In the genomic region with DNA sequence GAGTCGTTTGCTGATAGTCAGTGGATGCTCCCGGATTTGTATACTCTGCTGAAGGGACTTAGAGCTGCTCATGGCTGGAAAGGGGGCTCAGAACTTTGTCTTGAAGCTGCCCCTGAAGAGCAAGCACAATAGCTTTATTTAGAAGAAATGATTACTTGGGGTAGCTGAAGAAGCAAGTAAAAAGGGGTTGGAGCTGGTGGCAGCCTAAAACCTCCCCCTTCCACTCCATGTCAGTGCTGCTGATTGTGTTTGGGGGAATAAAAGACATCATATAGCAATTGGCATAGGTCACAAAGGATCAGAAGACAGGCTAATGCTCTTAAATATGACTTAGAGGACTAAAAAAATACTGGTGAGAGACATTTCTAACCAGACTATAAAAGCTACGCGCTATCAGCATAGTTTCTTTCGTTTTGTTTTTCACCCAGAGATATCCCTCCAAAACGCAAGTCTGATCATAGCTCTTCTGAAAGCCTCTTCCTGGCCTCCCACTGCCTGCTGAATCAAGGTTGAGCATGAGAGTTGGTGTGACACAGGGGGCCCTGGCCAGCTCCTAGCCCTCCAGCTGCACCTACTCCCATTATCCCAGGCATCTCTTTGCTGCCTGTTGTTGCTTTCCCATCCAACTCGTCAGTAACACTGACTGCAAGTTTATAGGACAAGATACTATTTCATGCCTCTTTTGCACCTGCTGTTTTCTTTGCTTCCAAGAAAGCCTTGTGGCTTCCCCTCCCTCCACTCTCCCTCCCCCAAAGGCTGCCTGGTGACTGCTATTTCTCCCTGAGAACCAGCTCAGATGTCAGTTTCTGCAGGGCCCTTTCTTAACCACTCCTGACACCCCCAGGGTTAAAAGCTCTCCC, we compare ENCODE assay signal across 11 cellular contexts. TPM values are rescaled to one million over a fixed set of nuclear protein-coding genes. Genes with fewer than 3 reads are reported as not detected.
DNase-seq lines count a peak whose midpoint lies in the region; ATAC-seq and TF ChIP-seq lines count a peak whose summit lies in the region.
"Had no signal": no experiment of that assay in that cellular context is flagged by ENCODE, and none has a peak within 500 bp of the region (broad histone marks: within the 10 kb centered on the region; RNA-seq: fewer than 3 reads in every experiment).

No MANE protein-coding gene starts in this region.

- intact Hi-C loops in ovary (cut with DNase I) = no loop called here

- POLR2A ChIA-PET in activated naive CD8-positive, alpha-beta T cell treated with anti-CD3 and anti-CD28 coated beads, Interleukin-2, amount 10 ng/mL, durations not matched to agents 7 days and 5 days (lab: Charles Lee) = interaction anchor here (0.5 to 2.0 kb wide), 9 partner anchors 9 to 104 kb away, joined by 3 to 5 read pairs (median 4); no protein-coding TSS in a partner anchor
- POLR2A ChIA-PET in GM10248 (lab: Yijun Ruan, JAX) = no interaction called here

- 25 to 40% (median 30%) methylated on average over 7 of the region's 7 CpGs for WGBS in ovary, 3 donors

- peak overlapping the region; percentile 86 for H2AFZ ChIP-seq in GM23338

- peaks cover 17% of the 10 kb centered on the region for H3K9me3 Mint-ChIP-seq in GM23338
- H3K9me3 Mint-ChIP-seq in activated naive CD8-positive, alpha-beta T cell treated with anti-CD3 and anti-CD28 coated beads, Interleukin-2, amount 10 ng/mL, durations not matched to agents 7 days and 5 days = peaks cover 15% of the 10 kb centered on the region

- H3K4me2 ChIP-seq in GM23338 = no peak overlapping the region

- CTCF ChIA-PET in GM10248 (lab: Yijun Ruan, JAX) = interaction anchor here (0.8 to 4.9 kb wide), 16 partner anchors 9 to 181 kb away, joined by 3 to 27 read pairs (median 3); no protein-coding TSS in a partner anchor

- H3F3A ChIP-seq in GM23338 (replicated peaks; ENCODE audit: low read depth) = no peaks in the 10 kb centered on the region

- H3K36me3 ChIP-seq in GM23338 (ENCODE audit: insufficient read depth) (no peaks in the 10 kb centered on the region), ovary (no peaks in the 10 kb centered on the region)

- TF ChIP-seq CTCF in GM23338 (conservative IDR thresholded peaks at IDR 0.05; ENCODE audit: low read depth in 2 of 2) = no peak
- no peak for TF ChIP-seq CTCF in ovary (IDR thresholded peaks at IDR 0.05)
- no peak for TF ChIP-seq CTCF in GM10248 (IDR thresholded peaks at IDR 0.05; ENCODE audit: control extremely low read depth, extremely low read depth, low read depth, missing control alignments)

- no peak for TF ChIP-seq POLR2A in ovary (IDR thresholded peaks at IDR 0.05)

- no peaks in the 10 kb centered on the region for H4K20me1 ChIP-seq in GM23338 (replicated peaks; ENCODE audit: insufficient read depth)

- peak; percentile 9 for DNase-seq in GM23338 (ENCODE audit: low spot score)
- peak; percentile 25 for DNase-seq in MV-4-11 (lab: John Stamatoyannopoulos, UW)
- peak; percentile 41 for DNase-seq in activated naive CD8-positive, alpha-beta T cell treated with anti-CD3 and anti-CD28 coated beads, Interleukin-2, amount 10 ng/mL, durations not matched to agents 7 days and 5 days
- peak in 2 of 5 donors; percentile 19 to 24 for DNase-seq in ovary
- no peak for DNase-seq in GM10248 (ENCODE audit: extremely low spot score)
- no peak for DNase-seq in ureter (ENCODE audit: low spot score)
- no peak for DNase-seq in NCI-H1930 (lab: John Stamatoyannopoulos, UW)
- DNase-seq: EL, testis had no signal

- 0 out of 2 replicates have a peak, but pooled peaks cover 1% of the 10 kb centered on the region for H3K9me2 ChIP-seq in GM23338 (ENCODE audit: insufficient read depth)

- H3K4me3 Mint-ChIP-seq in GM23338 = no peak overlapping the region
- H3K4me3 Mint-ChIP-seq in activated naive CD8-positive, alpha-beta T cell treated with anti-CD3 and anti-CD28 coated beads, Interleukin-2, amount 10 ng/mL, durations not matched to agents 7 days and 5 days = peak overlapping the region; percentile 83

- peaks cover 21% of the 10 kb centered on the region; the same call in 2 of the 3 replicates for H3K36me3 Mint-ChIP-seq in GM23338 (ENCODE audit: low read depth)
- H3K36me3 Mint-ChIP-seq in activated naive CD8-positive, alpha-beta T cell treated with anti-CD3 and anti-CD28 coated beads, Interleukin-2, amount 10 ng/mL, durations not matched to agents 7 days and 5 days = peaks cover 11% of the 10 kb centered on the region

- H3K27ac ChIP-seq in GM23338 (ENCODE audit: low read depth) (no peak overlapping the region), ovary (peak overlapping the region; percentile 10 to 77)
- H3K27ac ChIP-seq: testis had no signal

- no peaks in the 10 kb centered on the region for H3K27me3 ChIP-seq in GM23338 (ENCODE audit: insufficient read depth)
- no peaks in the 10 kb centered on the region for H3K27me3 ChIP-seq in ovary
- H3K27me3 ChIP-seq: testis had no signal

- no peaks in the 10 kb centered on the region for H3K79me2 ChIP-seq in GM23338 (replicated peaks; ENCODE audit: insufficient read depth)

- no peak for TF ChIP-seq EP300 in ovary (IDR thresholded peaks at IDR 0.05)

- no peak overlapping the region for H3K27ac Mint-ChIP-seq in GM23338
- peak overlapping the region; percentile 91 for H3K27ac Mint-ChIP-seq in activated naive CD8-positive, alpha-beta T cell treated with anti-CD3 and anti-CD28 coated beads, Interleukin-2, amount 10 ng/mL, durations not matched to agents 7 days and 5 days

- H3K4me1 ChIP-seq in GM23338 (ENCODE audit: insufficient read depth) = peaks cover 13% of the 10 kb centered on the region; the same call in 1 of the 2 replicates
- peaks cover 1% of the 10 kb centered on the region for H3K4me1 ChIP-seq in ovary (ENCODE audit: insufficient read depth)
- H3K4me1 ChIP-seq: testis had no signal

- H3K9me3 ChIP-seq in ovary = no peaks in the 10 kb centered on the region
- H3K9me3 ChIP-seq: testis had no signal

- peaks cover 4% of the 10 kb centered on the region for H3K27me3 Mint-ChIP-seq in GM23338 (ENCODE audit: insufficient read depth, low read depth, poor library complexity)
- no peaks in the 10 kb centered on the region for H3K27me3 Mint-ChIP-seq in activated naive CD8-positive, alpha-beta T cell treated with anti-CD3 and anti-CD28 coated beads, Interleukin-2, amount 10 ng/mL, durations not matched to agents 7 days and 5 days

- H3K4me1 Mint-ChIP-seq in GM23338 = peaks cover 28% of the 10 kb centered on the region
- peaks cover 24% of the 10 kb centered on the region for H3K4me1 Mint-ChIP-seq in activated naive CD8-positive, alpha-beta T cell treated with anti-CD3 and anti-CD28 coated beads, Interleukin-2, amount 10 ng/mL, durations not matched to agents 7 days and 5 days

- peak; percentile 77 for ATAC-seq in GM23338
- ATAC-seq in activated naive CD8-positive, alpha-beta T cell treated with anti-CD3 and anti-CD28 coated beads, Interleukin-2, amount 10 ng/mL, durations not matched to agents 7 days and 5 days (ENCODE audit: low read depth) = peak; percentile 73
- no peak for ATAC-seq in GM21390 (IDR thresholded peaks at IDR 0.05; ENCODE audit: unreplicated experiment)
- ATAC-seq: Panc1 had no signal

- no peak overlapping the region for H3K4me3 ChIP-seq in GM23338
- H3K4me3 ChIP-seq in ovary = no peak overlapping the region
- H3K4me3 ChIP-seq: testis had no signal

TF ChIP-seq in GM23338, 12 proteins besides CTCF, POLR2A, EP300 and RAD21:
- TF ChIP-seq, protein P1, sequence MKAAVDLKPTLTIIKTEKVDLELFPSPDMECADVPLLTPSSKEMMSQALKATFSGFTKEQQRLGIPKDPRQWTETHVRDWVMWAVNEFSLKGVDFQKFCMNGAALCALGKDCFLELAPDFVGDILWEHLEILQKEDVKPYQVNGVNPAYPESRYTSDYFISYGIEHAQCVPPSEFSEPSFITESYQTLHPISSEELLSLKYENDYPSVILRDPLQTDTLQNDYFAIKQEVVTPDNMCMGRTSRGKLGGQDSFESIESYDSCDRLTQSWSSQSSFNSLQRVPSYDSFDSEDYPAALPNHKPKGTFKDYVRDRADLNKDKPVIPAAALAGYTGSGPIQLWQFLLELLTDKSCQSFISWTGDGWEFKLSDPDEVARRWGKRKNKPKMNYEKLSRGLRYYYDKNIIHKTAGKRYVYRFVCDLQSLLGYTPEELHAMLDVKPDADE (IDR thresholded peaks at IDR 0.05) = no peak
- TF ChIP-seq NANOG (IDR thresholded peaks at IDR 0.05; ENCODE audit: borderline replicate concordance) = no peak

RNA-seq across cellular contexts. Expression of a gene that starts 33.9 kb away (rescaled TPM):
- 34.2 and 37.2 TPM in 2 replicates for total RNA-seq in GM23338 (2014; rRNA removed; shearing (Covaris generic))
- polyA plus RNA-seq in GM23338 (2016; fragmentation: Nextera tagmentation; extraction: Ambion mirVana) (15.0 and 16.3 TPM in 2 replicates), ovary (100 to 1,000 TPM; 124 to 139 TPM)
- total RNA-seq in activated naive CD8-positive, alpha-beta T cell treated with anti-CD3 and anti-CD28 coated beads, Interleukin-2, amount 10 ng/mL, durations not matched to agents 7 days and 5 days = 10 to 100 TPM; 31.5 to 35.1 TPM
- total RNA-seq in ovary (100 to 1,000 TPM; 145 to 610 (median 279) TPM), ureter (46.3 TPM)

Comparison
In these comparisons a context has a peak if more than half of its experiments do, and no peak if none do; other contexts are left out.
1. DNase-seq: peak in GM23338 (single experiment), MV-4-11 (single experiment) and activated naive CD8-positive, alpha-beta T cell treated with anti-CD3 and anti-CD28 coated beads, Interleukin-2, amount 10 ng/mL, durations not matched to agents 7 days and 5 days (single experiment); none in GM10248 (single experiment), ureter (single experiment) and NCI-H1930 (0 of 2).